In the genomic region with DNA sequence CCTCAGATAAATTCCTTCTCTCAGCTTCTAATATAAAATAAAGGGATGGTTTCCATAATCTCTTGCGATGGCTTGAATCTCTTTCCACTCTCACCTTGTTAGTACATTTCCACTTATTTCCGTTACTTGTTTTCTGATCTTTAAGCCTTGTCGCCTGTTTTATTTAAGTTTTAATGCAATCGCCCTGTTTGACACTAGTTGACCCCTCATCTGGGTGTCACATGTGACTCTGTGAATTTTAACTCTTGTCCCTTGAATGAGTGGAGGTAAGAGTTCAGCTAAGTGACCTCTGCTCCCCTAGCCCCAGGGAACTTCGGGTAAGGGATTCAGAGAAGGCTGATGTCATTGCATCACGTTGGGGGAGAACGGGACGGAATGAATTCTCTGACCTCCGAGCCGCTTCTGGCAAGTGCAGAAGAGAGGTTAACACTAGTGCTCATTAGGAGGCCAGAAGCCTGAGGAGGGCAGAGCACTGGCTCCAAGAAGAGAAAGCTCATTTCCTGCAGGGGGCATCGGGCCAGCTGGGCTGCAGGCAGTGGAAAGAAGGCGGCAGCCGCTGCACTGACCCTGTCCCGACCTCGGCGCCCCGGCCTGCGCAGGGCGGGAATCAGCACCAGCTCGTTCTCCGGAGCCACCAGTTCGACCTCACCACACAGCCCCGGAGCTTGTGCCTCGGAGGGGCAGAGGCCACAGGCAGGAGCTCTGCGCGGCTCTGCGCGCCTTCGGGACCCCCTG, we compare ENCODE assay signal across 1 cellular context.
TF ChIP-seq lines count a peak whose summit lies in the region.

No MANE protein-coding gene starts in this region.

TF ChIP-seq in HepG2, 621 proteins besides CTCF, POLR2A, EP300 and RAD21 (continued from another document and continues in another):
- TF ChIP-seq, protein P1, sequence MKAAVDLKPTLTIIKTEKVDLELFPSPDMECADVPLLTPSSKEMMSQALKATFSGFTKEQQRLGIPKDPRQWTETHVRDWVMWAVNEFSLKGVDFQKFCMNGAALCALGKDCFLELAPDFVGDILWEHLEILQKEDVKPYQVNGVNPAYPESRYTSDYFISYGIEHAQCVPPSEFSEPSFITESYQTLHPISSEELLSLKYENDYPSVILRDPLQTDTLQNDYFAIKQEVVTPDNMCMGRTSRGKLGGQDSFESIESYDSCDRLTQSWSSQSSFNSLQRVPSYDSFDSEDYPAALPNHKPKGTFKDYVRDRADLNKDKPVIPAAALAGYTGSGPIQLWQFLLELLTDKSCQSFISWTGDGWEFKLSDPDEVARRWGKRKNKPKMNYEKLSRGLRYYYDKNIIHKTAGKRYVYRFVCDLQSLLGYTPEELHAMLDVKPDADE (CRISPR knock-in tag; IDR thresholded peaks at IDR 0.05): 0 out of 2 replicates have a peak, but pooled peaks have one; percentile 46
- TF ChIP-seq GATA4 (IDR thresholded peaks at IDR 0.05; ENCODE audit: borderline replicate concordance, low read depth) (no peak), SRY (CRISPR knock-in tag; IDR thresholded peaks at IDR 0.05) (no peak; the same call in 1 of the 2 replicates), ARID2 (CRISPR knock-in tag; IDR thresholded peaks at IDR 0.05; ENCODE audit: borderline replicate concordance) (no peak), ZKSCAN1 (IDR thresholded peaks at IDR 0.05; ENCODE audit: low read length) (no peak), ZFP37 (CRISPR knock-in tag; IDR thresholded peaks at IDR 0.05; ENCODE audit: borderline replicate concordance) (no peak; the same call in 1 of the 2 replicates), ZFP62 (CRISPR knock-in tag; IDR thresholded peaks at IDR 0.05) (no peak), KDM3A (CRISPR knock-in tag; IDR thresholded peaks at IDR 0.05; ENCODE audit: low read depth) (no peak), ZNF562 (CRISPR knock-in tag; IDR thresholded peaks at IDR 0.05; ENCODE audit: borderline replicate concordance) (no peak; the same call in 1 of the 2 replicates), ARNT2 (CRISPR knock-in tag; IDR thresholded peaks at IDR 0.05; ENCODE audit: low read depth) (peak; percentile 74), CBX2 (IDR thresholded peaks at IDR 0.05; ENCODE audit: low read depth, low read length) (no peak), CBX2 (CRISPR knock-in tag; IDR thresholded peaks at IDR 0.05; ENCODE audit: low read depth) (no peak), AGO2 (optimal IDR thresholded peaks at IDR 0.05; ENCODE audit: low read depth, low read length) (peak; percentile 97), ZNF761 (CRISPR knock-in tag; conservative IDR thresholded peaks at IDR 0.05) (no peak), BRD4 (CRISPR knock-in tag; IDR thresholded peaks at IDR 0.05) (no peak), ZNF263 (CRISPR knock-in tag; IDR thresholded peaks at IDR 0.05) (peak; percentile 53; the same call in 1 of the 2 replicates), SRSF4 (IDR thresholded peaks at IDR 0.05; ENCODE audit: low read depth, low read length, poor library complexity, severe bottlenecking) (no peak), ZBTB42 (CRISPR knock-in tag; IDR thresholded peaks at IDR 0.05) (no peak), ZNF160 (CRISPR knock-in tag; IDR thresholded peaks at IDR 0.05) (peak; percentile 22; the same call in 1 of the 2 replicates), ZNF572 (CRISPR knock-in tag; IDR thresholded peaks at IDR 0.05) (no peak), FOXJ3 (CRISPR knock-in tag; IDR thresholded peaks at IDR 0.05; ENCODE audit: borderline replicate concordance) (no peak), ZFP36L1 (CRISPR knock-in tag; IDR thresholded peaks at IDR 0.05) (no peak; the same call in 1 of the 2 replicates), ADNP (CRISPR knock-in tag; IDR thresholded peaks at IDR 0.05) (no peak), ZNF296 (CRISPR knock-in tag; conservative IDR thresholded peaks at IDR 0.05) (no peak), CHD2 (IDR thresholded peaks at IDR 0.05; ENCODE audit: low read depth, low read length) (no peak), ZNF367 (CRISPR knock-in tag; IDR thresholded peaks at IDR 0.05; ENCODE audit: borderline replicate concordance) (no peak), ZNF607 (CRISPR knock-in tag; IDR thresholded peaks at IDR 0.05; ENCODE audit: borderline replicate concordance) (0 out of 2 replicates have a peak, but pooled peaks have one; percentile 13)
- TF ChIP-seq, protein P2, sequence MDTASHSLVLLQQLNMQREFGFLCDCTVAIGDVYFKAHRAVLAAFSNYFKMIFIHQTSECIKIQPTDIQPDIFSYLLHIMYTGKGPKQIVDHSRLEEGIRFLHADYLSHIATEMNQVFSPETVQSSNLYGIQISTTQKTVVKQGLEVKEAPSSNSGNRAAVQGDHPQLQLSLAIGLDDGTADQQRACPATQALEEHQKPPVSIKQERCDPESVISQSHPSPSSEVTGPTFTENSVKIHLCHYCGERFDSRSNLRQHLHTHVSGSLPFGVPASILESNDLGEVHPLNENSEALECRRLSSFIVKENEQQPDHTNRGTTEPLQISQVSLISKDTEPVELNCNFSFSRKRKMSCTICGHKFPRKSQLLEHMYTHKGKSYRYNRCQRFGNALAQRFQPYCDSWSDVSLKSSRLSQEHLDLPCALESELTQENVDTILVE (CRISPR knock-in tag; IDR thresholded peaks at IDR 0.05): peak; percentile 67; the same call in 1 of the 2 replicates
- TF ChIP-seq, protein P3, sequence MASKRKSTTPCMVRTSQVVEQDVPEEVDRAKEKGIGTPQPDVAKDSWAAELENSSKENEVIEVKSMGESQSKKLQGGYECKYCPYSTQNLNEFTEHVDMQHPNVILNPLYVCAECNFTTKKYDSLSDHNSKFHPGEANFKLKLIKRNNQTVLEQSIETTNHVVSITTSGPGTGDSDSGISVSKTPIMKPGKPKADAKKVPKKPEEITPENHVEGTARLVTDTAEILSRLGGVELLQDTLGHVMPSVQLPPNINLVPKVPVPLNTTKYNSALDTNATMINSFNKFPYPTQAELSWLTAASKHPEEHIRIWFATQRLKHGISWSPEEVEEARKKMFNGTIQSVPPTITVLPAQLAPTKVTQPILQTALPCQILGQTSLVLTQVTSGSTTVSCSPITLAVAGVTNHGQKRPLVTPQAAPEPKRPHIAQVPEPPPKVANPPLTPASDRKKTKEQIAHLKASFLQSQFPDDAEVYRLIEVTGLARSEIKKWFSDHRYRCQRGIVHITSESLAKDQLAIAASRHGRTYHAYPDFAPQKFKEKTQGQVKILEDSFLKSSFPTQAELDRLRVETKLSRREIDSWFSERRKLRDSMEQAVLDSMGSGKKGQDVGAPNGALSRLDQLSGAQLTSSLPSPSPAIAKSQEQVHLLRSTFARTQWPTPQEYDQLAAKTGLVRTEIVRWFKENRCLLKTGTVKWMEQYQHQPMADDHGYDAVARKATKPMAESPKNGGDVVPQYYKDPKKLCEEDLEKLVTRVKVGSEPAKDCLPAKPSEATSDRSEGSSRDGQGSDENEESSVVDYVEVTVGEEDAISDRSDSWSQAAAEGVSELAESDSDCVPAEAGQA (IDR thresholded peaks at IDR 0.05; ENCODE audit: low read depth): no peak
- TF ChIP-seq, protein P3 (CRISPR knock-in tag; IDR thresholded peaks at IDR 0.05; ENCODE audit: borderline replicate concordance): 0 out of 2 replicates have a peak, but pooled peaks have one; percentile 86
- TF ChIP-seq, protein P4, sequence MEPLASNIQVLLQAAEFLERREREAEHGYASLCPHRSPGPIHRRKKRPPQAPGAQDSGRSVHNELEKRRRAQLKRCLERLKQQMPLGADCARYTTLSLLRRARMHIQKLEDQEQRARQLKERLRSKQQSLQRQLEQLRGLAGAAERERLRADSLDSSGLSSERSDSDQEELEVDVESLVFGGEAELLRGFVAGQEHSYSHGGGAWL (CRISPR knock-in tag; IDR thresholded peaks at IDR 0.05): no peak
- TF ChIP-seq, protein P5, sequence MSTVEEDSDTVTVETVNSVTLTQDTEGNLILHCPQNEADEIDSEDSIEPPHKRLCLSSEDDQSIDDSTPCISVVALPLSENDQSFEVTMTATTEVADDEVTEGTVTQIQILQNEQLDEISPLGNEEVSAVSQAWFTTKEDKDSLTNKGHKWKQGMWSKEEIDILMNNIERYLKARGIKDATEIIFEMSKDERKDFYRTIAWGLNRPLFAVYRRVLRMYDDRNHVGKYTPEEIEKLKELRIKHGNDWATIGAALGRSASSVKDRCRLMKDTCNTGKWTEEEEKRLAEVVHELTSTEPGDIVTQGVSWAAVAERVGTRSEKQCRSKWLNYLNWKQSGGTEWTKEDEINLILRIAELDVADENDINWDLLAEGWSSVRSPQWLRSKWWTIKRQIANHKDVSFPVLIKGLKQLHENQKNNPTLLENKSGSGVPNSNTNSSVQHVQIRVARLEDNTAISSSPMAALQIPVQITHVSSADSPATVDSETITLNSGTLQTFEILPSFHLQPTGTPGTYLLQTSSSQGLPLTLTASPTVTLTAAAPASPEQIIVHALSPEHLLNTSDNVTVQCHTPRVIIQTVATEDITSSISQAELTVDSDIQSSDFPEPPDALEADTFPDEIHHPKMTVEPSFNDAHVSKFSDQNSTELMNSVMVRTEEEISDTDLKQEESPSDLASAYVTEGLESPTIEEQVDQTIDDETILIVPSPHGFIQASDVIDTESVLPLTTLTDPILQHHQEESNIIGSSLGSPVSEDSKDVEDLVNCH (CRISPR knock-in tag; IDR thresholded peaks at IDR 0.05): no peak
- TF ChIP-seq, protein P6, sequence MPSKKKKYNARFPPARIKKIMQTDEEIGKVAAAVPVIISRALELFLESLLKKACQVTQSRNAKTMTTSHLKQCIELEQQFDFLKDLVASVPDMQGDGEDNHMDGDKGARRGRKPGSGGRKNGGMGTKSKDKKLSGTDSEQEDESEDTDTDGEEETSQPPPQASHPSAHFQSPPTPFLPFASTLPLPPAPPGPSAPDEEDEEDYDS (CRISPR knock-in tag; IDR thresholded peaks at IDR 0.05): peak; percentile 51; the same call in 1 of the 2 replicates
- TF ChIP-seq, protein P7, sequence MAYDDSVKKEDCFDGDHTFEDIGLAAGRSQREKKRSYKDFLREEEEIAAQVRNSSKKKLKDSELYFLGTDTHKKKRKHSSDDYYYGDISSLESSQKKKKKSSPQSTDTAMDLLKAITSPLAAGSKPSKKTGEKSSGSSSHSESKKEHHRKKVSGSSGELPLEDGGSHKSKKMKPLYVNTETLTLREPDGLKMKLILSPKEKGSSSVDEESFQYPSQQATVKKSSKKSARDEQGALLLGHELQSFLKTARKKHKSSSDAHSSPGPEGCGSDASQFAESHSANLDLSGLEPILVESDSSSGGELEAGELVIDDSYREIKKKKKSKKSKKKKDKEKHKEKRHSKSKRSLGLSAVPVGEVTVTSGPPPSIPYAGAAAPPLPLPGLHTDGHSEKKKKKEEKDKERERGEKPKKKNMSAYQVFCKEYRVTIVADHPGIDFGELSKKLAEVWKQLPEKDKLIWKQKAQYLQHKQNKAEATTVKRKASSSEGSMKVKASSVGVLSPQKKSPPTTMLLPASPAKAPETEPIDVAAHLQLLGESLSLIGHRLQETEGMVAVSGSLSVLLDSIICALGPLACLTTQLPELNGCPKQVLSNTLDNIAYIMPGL (CRISPR knock-in tag; IDR thresholded peaks at IDR 0.05; ENCODE audit: borderline replicate concordance in 1 of 2, low read depth in 1 of 2): peak; percentile 58 to 68; a peak in 3 of 4 replicates
- TF ChIP-seq, protein P8, sequence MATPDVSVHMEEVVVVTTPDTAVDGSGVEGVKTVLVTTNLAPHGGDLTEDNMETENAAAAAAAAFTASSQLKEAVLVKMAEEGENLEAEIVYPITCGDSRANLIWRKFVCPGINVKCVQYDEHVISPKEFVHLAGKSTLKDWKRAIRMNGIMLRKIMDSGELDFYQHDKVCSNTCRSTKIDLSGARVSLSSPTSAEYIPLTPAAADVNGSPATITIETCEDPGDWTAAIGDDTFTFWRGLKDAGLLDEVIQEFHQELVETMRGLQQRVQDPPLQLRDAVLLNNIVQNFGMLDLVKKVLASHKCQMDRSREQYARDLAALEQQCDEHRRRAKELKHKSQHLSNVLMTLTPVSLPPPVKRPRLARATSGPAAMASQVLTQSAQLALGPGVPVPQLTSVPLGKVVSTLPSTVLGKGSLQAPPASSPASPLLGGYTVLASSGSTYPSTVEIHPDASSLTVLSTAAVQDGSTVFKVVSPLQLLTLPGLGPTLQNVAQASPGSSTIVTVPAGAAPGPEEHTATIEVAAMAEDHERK (CRISPR knock-in tag; IDR thresholded peaks at IDR 0.05; ENCODE audit: low read depth): no peak
- TF ChIP-seq, protein P9, sequence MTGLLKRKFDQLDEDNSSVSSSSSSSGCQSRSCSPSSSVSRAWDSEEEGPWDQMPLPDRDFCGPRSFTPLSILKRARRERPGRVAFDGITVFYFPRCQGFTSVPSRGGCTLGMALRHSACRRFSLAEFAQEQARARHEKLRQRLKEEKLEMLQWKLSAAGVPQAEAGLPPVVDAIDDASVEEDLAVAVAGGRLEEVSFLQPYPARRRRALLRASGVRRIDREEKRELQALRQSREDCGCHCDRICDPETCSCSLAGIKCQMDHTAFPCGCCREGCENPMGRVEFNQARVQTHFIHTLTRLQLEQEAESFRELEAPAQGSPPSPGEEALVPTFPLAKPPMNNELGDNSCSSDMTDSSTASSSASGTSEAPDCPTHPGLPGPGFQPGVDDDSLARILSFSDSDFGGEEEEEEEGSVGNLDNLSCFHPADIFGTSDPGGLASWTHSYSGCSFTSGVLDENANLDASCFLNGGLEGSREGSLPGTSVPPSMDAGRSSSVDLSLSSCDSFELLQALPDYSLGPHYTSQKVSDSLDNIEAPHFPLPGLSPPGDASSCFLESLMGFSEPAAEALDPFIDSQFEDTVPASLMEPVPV (CRISPR knock-in tag; IDR thresholded peaks at IDR 0.05): no peak
- TF ChIP-seq, protein P10, sequence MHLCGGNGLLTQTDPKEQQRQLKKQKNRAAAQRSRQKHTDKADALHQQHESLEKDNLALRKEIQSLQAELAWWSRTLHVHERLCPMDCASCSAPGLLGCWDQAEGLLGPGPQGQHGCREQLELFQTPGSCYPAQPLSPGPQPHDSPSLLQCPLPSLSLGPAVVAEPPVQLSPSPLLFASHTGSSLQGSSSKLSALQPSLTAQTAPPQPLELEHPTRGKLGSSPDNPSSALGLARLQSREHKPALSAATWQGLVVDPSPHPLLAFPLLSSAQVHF (CRISPR knock-in tag; IDR thresholded peaks at IDR 0.05): no peak
- TF ChIP-seq, protein P11, sequence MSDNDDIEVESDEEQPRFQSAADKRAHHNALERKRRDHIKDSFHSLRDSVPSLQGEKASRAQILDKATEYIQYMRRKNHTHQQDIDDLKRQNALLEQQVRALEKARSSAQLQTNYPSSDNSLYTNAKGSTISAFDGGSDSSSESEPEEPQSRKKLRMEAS (IDR thresholded peaks at IDR 0.05): peak; percentile 79
